In genomic region chr12:83574142-83574541, GRCh38 we compare ENCODE assay signal across 28 cellular contexts.
"Had no signal": no experiment of that assay in that cellular context is flagged by ENCODE, and none has a peak within 500 bp of the region (broad histone marks: within the 10 kb centered on the region; RNA-seq: fewer than 3 reads in every experiment).

No MANE protein-coding gene starts in this region.

- H3K9me3 ChIP-seq: ascending aorta, gastrocnemius medialis had no signal

- ATAC-seq: activated CD4-positive, alpha-beta T cell treated with anti-CD3 and anti-CD28 coated beads for 36 hours; activated naive CD4-positive, alpha-beta T cell treated with anti-CD3 and anti-CD28 coated beads, Interleukin-2, amount 50 U/mL, for 72 hours; activated T-cell treated with anti-CD3 and anti-CD28 coated beads, Interleukin-2, amount 50 U/mL, for 72 hours; effector memory CD8-positive, alpha-beta T cell had no signal

- H3K36me3 ChIP-seq: ascending aorta, gastrocnemius medialis, heart left ventricle had no signal

- H3K27ac Mint-ChIP-seq: activated CD4-positive, alpha-beta memory T cell treated with anti-CD3 and anti-CD28 coated beads, Interleukin-2, amount 10 ng/mL, durations not matched to agents 7 days and 5 days; activated CD4-positive, alpha-beta T cell treated with anti-CD3 and anti-CD28 coated beads for 36 hours; activated CD4-positive, alpha-beta T cell treated with anti-CD3 and anti-CD28 coated beads, Interleukin-2, amount 10 ng/mL, durations not matched to agents 24 days and 14 days; activated naive CD4-positive, alpha-beta T cell treated with anti-CD3 and anti-CD28 coated beads, Interleukin-2, amount 10 ng/mL, durations not matched to agents 7 days and 5 days; activated naive CD4-positive, alpha-beta T cell treated with anti-CD3 and anti-CD28 coated beads, Interleukin-2, amount 50 U/mL, for 72 hours; activated naive CD8-positive, alpha-beta T cell treated with anti-CD3 and anti-CD28 coated beads, Interleukin-2, amount 10 ng/mL, durations not matched to agents 7 days and 5 days; activated T-cell treated with anti-CD3 and anti-CD28 coated beads, Interleukin-2, amount 50 U/mL, for 24 hours; activated T-cell treated with anti-CD3 and anti-CD28 coated beads, Interleukin-2, amount 50 U/mL, for 72 hours; effector memory CD8-positive, alpha-beta T cell had no signal

- H3K27ac ChIP-seq: ascending aorta, epithelial cell of prostate, gastrocnemius medialis, heart left ventricle had no signal

- H3K27me3 ChIP-seq: ascending aorta, gastrocnemius medialis, heart left ventricle had no signal

- FAIRE-seq: colon had no signal

- H3K4me3 ChIP-seq: ascending aorta, gastrocnemius medialis, heart left ventricle had no signal

- H3K36me3 Mint-ChIP-seq: activated naive CD4-positive, alpha-beta T cell treated with anti-CD3 and anti-CD28 coated beads, Interleukin-2, amount 10 ng/mL, durations not matched to agents 7 days and 5 days; activated naive CD4-positive, alpha-beta T cell treated with anti-CD3 and anti-CD28 coated beads, Interleukin-2, amount 50 U/mL, for 72 hours; activated naive CD8-positive, alpha-beta T cell treated with anti-CD3 and anti-CD28 coated beads, Interleukin-2, amount 10 ng/mL, durations not matched to agents 7 days and 5 days; brain had no signal

- H3K4me3 Mint-ChIP-seq: activated CD4-positive, alpha-beta memory T cell treated with anti-CD3 and anti-CD28 coated beads, Interleukin-2, amount 10 ng/mL, durations not matched to agents 7 days and 5 days; activated CD4-positive, alpha-beta T cell treated with anti-CD3 and anti-CD28 coated beads for 36 hours; activated CD4-positive, alpha-beta T cell treated with anti-CD3 and anti-CD28 coated beads, Interleukin-2, amount 10 ng/mL, durations not matched to agents 24 days and 14 days; activated naive CD4-positive, alpha-beta T cell treated with anti-CD3 and anti-CD28 coated beads, Interleukin-2, amount 10 ng/mL, durations not matched to agents 7 days and 5 days; activated naive CD8-positive, alpha-beta T cell treated with anti-CD3 and anti-CD28 coated beads, Interleukin-2, amount 10 ng/mL, durations not matched to agents 7 days and 5 days; activated T-cell treated with anti-CD3 and anti-CD28 coated beads, Interleukin-2, amount 50 U/mL, for 24 hours; activated T-cell treated with anti-CD3 and anti-CD28 coated beads, Interleukin-2, amount 50 U/mL, for 72 hours; brain; effector memory CD8-positive, alpha-beta T cell had no signal

- H3K27me3 Mint-ChIP-seq: activated CD4-positive, alpha-beta memory T cell treated with anti-CD3 and anti-CD28 coated beads, Interleukin-2, amount 10 ng/mL, durations not matched to agents 7 days and 5 days; activated CD4-positive, alpha-beta T cell treated with anti-CD3 and anti-CD28 coated beads for 36 hours; activated CD4-positive, alpha-beta T cell treated with anti-CD3 and anti-CD28 coated beads, Interleukin-2, amount 10 ng/mL, durations not matched to agents 24 days and 14 days; activated naive CD4-positive, alpha-beta T cell treated with anti-CD3 and anti-CD28 coated beads, Interleukin-2, amount 10 ng/mL, durations not matched to agents 7 days and 5 days; activated naive CD8-positive, alpha-beta T cell treated with anti-CD3 and anti-CD28 coated beads, Interleukin-2, amount 10 ng/mL, durations not matched to agents 7 days and 5 days; activated T-cell treated with anti-CD3 and anti-CD28 coated beads, Interleukin-2, amount 50 U/mL, for 24 hours; brain; effector memory CD8-positive, alpha-beta T cell had no signal

- H3K4me1 ChIP-seq: ascending aorta, gastrocnemius medialis, heart left ventricle had no signal

- DNase-seq: activated CD4-positive, alpha-beta memory T cell treated with anti-CD3 and anti-CD28 coated beads, Interleukin-2, amount 10 ng/mL, durations not matched to agents 7 days and 5 days; activated CD4-positive, alpha-beta T cell treated with anti-CD3 and anti-CD28 coated beads for 36 hours; activated CD4-positive, alpha-beta T cell treated with anti-CD3 and anti-CD28 coated beads, Interleukin-2, amount 10 ng/mL, durations not matched to agents 24 days and 14 days; activated CD4-positive, alpha-beta T cell treated with anti-CD3 and anti-CD28 coated beads, Interleukin-2, amount 50 U/mL, for 4 hours; activated CD4-positive, CD25-positive, alpha-beta regulatory T cell; activated CD4-positive, CD25-positive, alpha-beta regulatory T cell treated with anti-CD3 and anti-CD28 coated beads, Interleukin-2, amount 50 U/mL, for 72 hours; activated CD8-positive, alpha-beta memory T cell treated with anti-CD3 and anti-CD28 coated beads, Interleukin-2, amount 50 U/mL, for 48 hours; activated gamma-delta T cell; activated naive CD4-positive, alpha-beta T cell; activated naive CD4-positive, alpha-beta T cell treated with anti-CD3 and anti-CD28 coated beads, Interleukin-2, amount 10 ng/mL, durations not matched to agents 7 days and 5 days; activated naive CD8-positive, alpha-beta T cell treated with anti-CD3 and anti-CD28 coated beads, Interleukin-2, amount 10 ng/mL, durations not matched to agents 7 days and 5 days; activated T-cell treated with anti-CD3 and anti-CD28 coated beads for 4 hours; activated T-cell treated with anti-CD3 and anti-CD28 coated beads, Interleukin-2, amount 50 U/mL, for 24 hours; activated T-cell treated with anti-CD3 and anti-CD28 coated beads, Interleukin-2, amount 50 U/mL, for 72 hours; caudate nucleus; cortex of kidney; dermis blood vessel endothelial cell; effector CD4-positive, alpha-beta T cell; effector memory CD8-positive, alpha-beta T cell; glutamatergic neuron; heart left ventricle; T-helper 2 cell had no signal

- H3K4me1 Mint-ChIP-seq: activated CD4-positive, alpha-beta memory T cell treated with anti-CD3 and anti-CD28 coated beads, Interleukin-2, amount 10 ng/mL, durations not matched to agents 7 days and 5 days; activated CD4-positive, alpha-beta T cell treated with anti-CD3 and anti-CD28 coated beads for 36 hours; activated CD4-positive, alpha-beta T cell treated with anti-CD3 and anti-CD28 coated beads, Interleukin-2, amount 10 ng/mL, durations not matched to agents 24 days and 14 days; activated naive CD4-positive, alpha-beta T cell treated with anti-CD3 and anti-CD28 coated beads, Interleukin-2, amount 10 ng/mL, durations not matched to agents 7 days and 5 days; activated naive CD8-positive, alpha-beta T cell treated with anti-CD3 and anti-CD28 coated beads, Interleukin-2, amount 10 ng/mL, durations not matched to agents 7 days and 5 days; brain had no signal
